21 cellular contexts compared by ENCODE assay signal in genomic region chr1:66497910-66498309, GRCh38. TPM values are rescaled to one million over a fixed set of nuclear protein-coding genes. Genes with fewer than 3 reads are reported as not detected.
"Had no signal": no experiment of that assay in that cellular context is flagged by ENCODE, and none has a peak within 500 bp of the region (broad histone marks: within the 10 kb centered on the region; RNA-seq: fewer than 3 reads in every experiment).

No MANE protein-coding gene starts in this region.

- FAIRE-seq: endothelial cell of umbilical vein, frontal cortex, keratinocyte had no signal

- H3K9me3 ChIP-seq: esophagus muscularis mucosa, gastroesophageal sphincter, heart left ventricle, left lung, lower lobe of right lung, mucosa of descending colon had no signal

- H3K4me3 ChIP-seq: coronary artery, dorsolateral prefrontal cortex, esophagus muscularis mucosa, gastroesophageal sphincter, heart left ventricle, left lung, lower lobe of right lung, mucosa of descending colon had no signal

- H3K4me3 Mint-ChIP-seq: mesothelial cell of epicardium, naive B cell had no signal

- H3K9me3 Mint-ChIP-seq: mesothelial cell of epicardium had no signal

- H3K36me3 Mint-ChIP-seq: mesothelial cell of epicardium, naive B cell had no signal

- H3K27me3 ChIP-seq: dorsolateral prefrontal cortex, esophagus muscularis mucosa, gastroesophageal sphincter, heart left ventricle, left lung had no signal

- DNase-seq: dermis blood vessel endothelial cell; dorsolateral prefrontal cortex; effector CD4-positive, alpha-beta T cell; effector memory CD4-positive, alpha-beta T cell; foreskin keratinocyte; heart left ventricle; hippocampal formation; left cardiac atrium; left lung; left ventricle myocardium superior; lower lobe of right lung; mesenchymal stem cell; mucosa of descending colon; naive B cell had no signal

- H3K27ac Mint-ChIP-seq: mesothelial cell of epicardium, naive B cell had no signal

- H3K27ac ChIP-seq: coronary artery, dorsolateral prefrontal cortex, esophagus muscularis mucosa, foreskin keratinocyte, gastroesophageal sphincter, heart left ventricle, left lung, lower lobe of right lung had no signal

- H3K36me3 ChIP-seq: esophagus muscularis mucosa, gastroesophageal sphincter, heart left ventricle, left lung, lower lobe of right lung had no signal

- ATAC-seq: foreskin keratinocyte, gastroesophageal sphincter, heart left ventricle, left cardiac atrium, left lung, left ventricle myocardium superior, lower lobe of right lung, mucosa of descending colon had no signal

- H3K4me1 ChIP-seq: esophagus muscularis mucosa, foreskin keratinocyte, gastroesophageal sphincter, heart left ventricle, left lung, lower lobe of right lung had no signal

RNA-seq across cellular contexts. Expression of gene SGIP1, which starts 36.0 kb away (rescaled TPM):
- polyA plus RNA-seq: foreskin keratinocyte had no signal
